36 cellular contexts compared by ENCODE assay signal in the genomic region with DNA sequence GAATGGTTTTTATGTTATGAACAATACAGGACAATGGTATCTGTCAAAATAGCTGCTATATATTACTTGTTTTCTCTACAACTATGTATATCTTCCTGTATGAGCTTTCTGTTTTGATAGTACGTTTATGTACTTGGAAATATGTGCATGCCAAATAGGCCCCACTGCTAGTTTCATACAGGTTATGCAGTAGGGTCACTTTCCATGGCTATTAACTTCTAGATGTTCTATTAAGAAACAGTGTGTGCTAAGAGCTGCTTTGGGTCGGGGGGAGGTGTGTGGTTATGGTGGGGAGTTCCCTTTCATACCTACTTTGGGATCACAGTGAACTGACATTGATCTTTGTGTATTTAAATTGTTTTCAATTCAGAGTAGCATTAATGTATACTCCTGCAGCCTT. TPM values are rescaled to one million over a fixed set of nuclear protein-coding genes. Genes with fewer than 3 reads are reported as not detected.
DNase-seq lines count a peak whose midpoint lies in the region; ATAC-seq and TF ChIP-seq lines count a peak whose summit lies in the region.
"Had no signal": no experiment of that assay in that cellular context is flagged by ENCODE, and none has a peak within 500 bp of the region (broad histone marks: within the 10 kb centered on the region; RNA-seq: fewer than 3 reads in every experiment).

No MANE protein-coding gene starts in this region.

- no peak overlapping the region for H3K4me3 ChIP-seq in brain microvascular endothelial cell (ENCODE audit: low read depth, low read length)
- H3K4me3 ChIP-seq: A549, esophagus muscularis mucosa, heart left ventricle, left lung, right atrium auricular region, smooth muscle cell, thyroid gland, vagina had no signal

- in situ Hi-C loops in brain microvascular endothelial cell (cut with HindIII; ENCODE audit: low pct_ligation_motif_present, low sequenced_read_pairs), result no loop called here

- peak in 1 of 2 donors; percentile 9 for ATAC-seq in activated T-cell treated with anti-CD3 and anti-CD28 coated beads, Interleukin-2, amount 50 U/mL, for 72 hours (replicated peaks in 1 of 2)
- ATAC-seq in activated T-cell treated with anti-CD3 and anti-CD28 coated beads, Interleukin-2, amount 50 U/mL, for 4 hours, result no peak
- peak; percentile 46 for ATAC-seq in HG02852 (IDR thresholded peaks at IDR 0.05; ENCODE audit: unreplicated experiment)
- peak; percentile 50 for ATAC-seq in stimulated activated naive CD8-positive, alpha-beta T cell treated with anti-CD3 and anti-CD28 coated beads, Interleukin-15, amount 100 ng/mL, for 72 hours
- ATAC-seq: A549; activated CD4-positive, CD25-positive, alpha-beta regulatory T cell treated with anti-CD3 and anti-CD28 coated beads, Interleukin-2, amount 50 U/mL, for 24 hours; HCT116; heart left ventricle; left lung had no signal

- no peak for DNase-seq in activated T-cell treated with anti-CD3 and anti-CD28 coated beads, Interleukin-2, amount 50 U/mL, for 72 hours
- no peak for DNase-seq in activated T-cell treated with anti-CD3 and anti-CD28 coated beads, Interleukin-2, amount 50 U/mL, for 4 hours
- no peak for DNase-seq in stimulated activated naive CD8-positive, alpha-beta T cell treated with anti-CD3 and anti-CD28 coated beads, Interleukin-15, amount 100 ng/mL, for 72 hours
- DNase-seq in NCI-H2107 (lab: John Stamatoyannopoulos, UW) (no peak), NCI-H1436 (lab: John Stamatoyannopoulos, UW) (no peak), brain microvascular endothelial cell (no peak)
- DNase-seq: activated CD4-positive, alpha-beta memory T cell treated with anti-CD3 and anti-CD28 coated beads, Interleukin-2, amount 10 ng/mL, durations not matched to agents 7 days and 5 days; activated CD8-positive, alpha-beta memory T cell treated with anti-CD3 and anti-CD28 coated beads, Interleukin-2, amount 50 U/mL, for 48 hours; activated effector memory CD4-positive, alpha-beta T cell treated with anti-CD3 and anti-CD28 coated beads, Interleukin-2, amount 50 U/mL, for 16 hours; activated naive CD8-positive, alpha-beta T cell treated with anti-CD3 and anti-CD28 coated beads, Interleukin-2, amount 10 ng/mL, durations not matched to agents 7 days and 5 days; caudate nucleus; CD4-positive, CD25-positive, alpha-beta regulatory T cell; cortex of kidney; DMS79 treated with DMSO at 0.1 percent for 48 hours; foreskin fibroblast; GDM1; heart left ventricle; islet precursor cell; left lung; NCI-H1694; NCI-H82; stimulated activated CD4-positive, alpha-beta T cell treated with anti-CD3 and anti-CD28 coated beads, Interleukin-1b, Interleukin-23, amount 100 ng/mL, for 48 hours; stimulated activated CD8-positive, alpha-beta memory T cell treated with anti-CD3 and anti-CD28 coated beads, Interleukin-4, amount 100 ng/mL, for 48 hours; thyroid gland had no signal

- peak overlapping the region; percentile 64 for H3K27ac Mint-ChIP-seq in activated T-cell treated with anti-CD3 and anti-CD28 coated beads, Interleukin-2, amount 50 U/mL, for 72 hours
- no peak overlapping the region for H3K27ac Mint-ChIP-seq in stimulated activated naive CD8-positive, alpha-beta T cell treated with anti-CD3 and anti-CD28 coated beads, Interleukin-15, amount 100 ng/mL, for 72 hours
- H3K27ac Mint-ChIP-seq: activated CD4-positive, alpha-beta memory T cell treated with anti-CD3 and anti-CD28 coated beads, Interleukin-2, amount 10 ng/mL, durations not matched to agents 7 days and 5 days; activated naive CD8-positive, alpha-beta T cell treated with anti-CD3 and anti-CD28 coated beads, Interleukin-2, amount 10 ng/mL, durations not matched to agents 7 days and 5 days; IgD-negative memory B cell; memory B cell had no signal

- H3K4me3 Mint-ChIP-seq in activated T-cell treated with anti-CD3 and anti-CD28 coated beads, Interleukin-2, amount 50 U/mL, for 72 hours, result no peak overlapping the region
- H3K4me3 Mint-ChIP-seq in activated T-cell treated with anti-CD3 and anti-CD28 coated beads, Interleukin-2, amount 50 U/mL, for 4 hours, result no peak overlapping the region
- no peak overlapping the region for H3K4me3 Mint-ChIP-seq in stimulated activated naive CD8-positive, alpha-beta T cell treated with anti-CD3 and anti-CD28 coated beads, Interleukin-15, amount 100 ng/mL, for 72 hours
- H3K4me3 Mint-ChIP-seq: activated CD4-positive, alpha-beta memory T cell treated with anti-CD3 and anti-CD28 coated beads, Interleukin-2, amount 10 ng/mL, durations not matched to agents 7 days and 5 days; activated naive CD8-positive, alpha-beta T cell treated with anti-CD3 and anti-CD28 coated beads, Interleukin-2, amount 10 ng/mL, durations not matched to agents 7 days and 5 days; CD4-positive, CD25-positive, alpha-beta regulatory T cell; IgD-negative memory B cell; memory B cell; neural crest cell had no signal

- H3K27me3 Mint-ChIP-seq in activated T-cell treated with anti-CD3 and anti-CD28 coated beads, Interleukin-2, amount 50 U/mL, for 72 hours (ENCODE audit: low read depth), result no peaks in the 10 kb centered on the region
- no peaks in the 10 kb centered on the region for H3K27me3 Mint-ChIP-seq in activated T-cell treated with anti-CD3 and anti-CD28 coated beads, Interleukin-2, amount 50 U/mL, for 4 hours (ENCODE audit: low read depth)
- no peaks in the 10 kb centered on the region for H3K27me3 Mint-ChIP-seq in stimulated activated naive CD8-positive, alpha-beta T cell treated with anti-CD3 and anti-CD28 coated beads, Interleukin-15, amount 100 ng/mL, for 72 hours
- H3K27me3 Mint-ChIP-seq: activated CD4-positive, alpha-beta memory T cell treated with anti-CD3 and anti-CD28 coated beads, Interleukin-2, amount 10 ng/mL, durations not matched to agents 7 days and 5 days; activated naive CD8-positive, alpha-beta T cell treated with anti-CD3 and anti-CD28 coated beads, Interleukin-2, amount 10 ng/mL, durations not matched to agents 7 days and 5 days; CD4-positive, CD25-positive, alpha-beta regulatory T cell; IgD-negative memory B cell; memory B cell had no signal

- no peaks in the 10 kb centered on the region for H3K36me3 ChIP-seq in brain microvascular endothelial cell (replicated peaks)
- H3K36me3 ChIP-seq: esophagus muscularis mucosa, heart left ventricle, left lung, right atrium auricular region, thyroid gland, vagina had no signal

- no peaks in the 10 kb centered on the region for H3K9me3 Mint-ChIP-seq in activated T-cell treated with anti-CD3 and anti-CD28 coated beads, Interleukin-2, amount 50 U/mL, for 72 hours
- no peaks in the 10 kb centered on the region for H3K9me3 Mint-ChIP-seq in activated T-cell treated with anti-CD3 and anti-CD28 coated beads, Interleukin-2, amount 50 U/mL, for 4 hours
- H3K9me3 Mint-ChIP-seq in stimulated activated naive CD8-positive, alpha-beta T cell treated with anti-CD3 and anti-CD28 coated beads, Interleukin-15, amount 100 ng/mL, for 72 hours, result no peaks in the 10 kb centered on the region
- H3K9me3 Mint-ChIP-seq: activated CD4-positive, alpha-beta memory T cell treated with anti-CD3 and anti-CD28 coated beads, Interleukin-2, amount 10 ng/mL, durations not matched to agents 7 days and 5 days; activated naive CD8-positive, alpha-beta T cell treated with anti-CD3 and anti-CD28 coated beads, Interleukin-2, amount 10 ng/mL, durations not matched to agents 7 days and 5 days; CD4-positive, CD25-positive, alpha-beta regulatory T cell; memory B cell; neural crest cell had no signal

- no peaks in the 10 kb centered on the region for H3K27me3 ChIP-seq in brain microvascular endothelial cell (replicated peaks)
- H3K27me3 ChIP-seq: esophagus muscularis mucosa, heart left ventricle, left lung, right atrium auricular region, thyroid gland, vagina had no signal

- no peaks in the 10 kb centered on the region for H3K36me3 Mint-ChIP-seq in activated T-cell treated with anti-CD3 and anti-CD28 coated beads, Interleukin-2, amount 50 U/mL, for 72 hours (ENCODE audit: insufficient read depth in 2 of 2)
- H3K36me3 Mint-ChIP-seq in activated T-cell treated with anti-CD3 and anti-CD28 coated beads, Interleukin-2, amount 50 U/mL, for 4 hours (ENCODE audit: insufficient read depth), result peaks cover 18% of the 10 kb centered on the region
- H3K36me3 Mint-ChIP-seq: memory B cell had no signal

- H3K27ac ChIP-seq in cingulate gyrus (ENCODE audit: low read depth, low read length) (peak overlapping the region; percentile 5), brain microvascular endothelial cell (no peak overlapping the region)
- H3K27ac ChIP-seq: A549, esophagus muscularis mucosa, heart left ventricle, left lung, right atrium auricular region, thyroid gland, vagina had no signal

- no peak for TF ChIP-seq CTCF in brain microvascular endothelial cell (IDR thresholded peaks at IDR 0.05; ENCODE audit: low read depth, low read length, missing control alignments)

- H3K4me1 Mint-ChIP-seq in activated T-cell treated with anti-CD3 and anti-CD28 coated beads, Interleukin-2, amount 50 U/mL, for 72 hours (ENCODE audit: low read depth), result peaks cover 44% of the 10 kb centered on the region
- H3K4me1 Mint-ChIP-seq in activated T-cell treated with anti-CD3 and anti-CD28 coated beads, Interleukin-2, amount 50 U/mL, for 4 hours (ENCODE audit: low read depth), result peaks cover 47% of the 10 kb centered on the region
- peaks cover 45% of the 10 kb centered on the region for H3K4me1 Mint-ChIP-seq in stimulated activated naive CD8-positive, alpha-beta T cell treated with anti-CD3 and anti-CD28 coated beads, Interleukin-15, amount 100 ng/mL, for 72 hours

RNA-seq across cellular contexts. Expression of gene RBPJ, which starts 30.9 kb away (rescaled TPM):
- 100 to 1,000 TPM; 104 to 136 TPM for total RNA-seq in activated T-cell treated with anti-CD3 and anti-CD28 coated beads, Interleukin-2, amount 50 U/mL, for 72 hours
- total RNA-seq in activated T-cell treated with anti-CD3 and anti-CD28 coated beads, Interleukin-2, amount 50 U/mL, for 4 hours, result 100 to 1,000 TPM; 164 to 194 (median 182) TPM

Comparison
In these comparisons a context has a peak if more than half of its experiments do, and no peak if none do; other contexts are left out.
1. ATAC-seq: peak in HG02852 (single experiment) and stimulated activated naive CD8-positive, alpha-beta T cell treated with anti-CD3 and anti-CD28 coated beads, Interleukin-15, amount 100 ng/mL, for 72 hours (single experiment); none in activated T-cell treated with anti-CD3 and anti-CD28 coated beads, Interleukin-2, amount 50 U/mL, for 4 hours (0 of 2).